ENCODE assay signal across 6 cellular contexts in the genomic region with DNA sequence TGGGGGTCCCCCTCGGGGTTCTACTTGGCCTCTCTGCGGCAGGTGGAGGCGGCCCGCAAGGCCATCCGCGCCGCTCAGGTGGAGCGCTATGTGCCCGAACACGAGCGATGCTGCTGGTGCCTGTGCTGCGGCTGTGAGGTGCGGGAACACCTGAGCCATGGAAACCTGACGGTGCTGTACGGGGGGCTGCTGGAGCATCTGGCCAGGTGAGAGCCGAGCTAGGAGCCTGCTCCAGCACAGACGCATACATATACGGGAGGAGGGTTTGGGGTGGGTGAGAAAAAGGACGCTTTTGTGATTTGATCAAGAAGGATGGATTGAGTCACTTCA. TPM values are rescaled to one million over a fixed set of nuclear protein-coding genes. Genes with fewer than 3 reads are reported as not detected.
A peak's percentile ranks its signal among the peaks of the same experiment; 100 is the strongest.
DNase-seq lines count a peak whose midpoint lies in the region; ATAC-seq and TF ChIP-seq lines count a peak whose summit lies in the region.

No MANE protein-coding gene starts in this region.

- H3K9me3 Mint-ChIP-seq in glutamatergic neuron (ENCODE audit: unreplicated experiment) = peaks cover 5% of the 10 kb centered on the region

- H3K27ac ChIP-seq in thymus (ENCODE audit: low read depth) = peak overlapping the region; percentile 73

- H3K27me3 Mint-ChIP-seq in glutamatergic neuron (ENCODE audit: unreplicated experiment) = peaks cover 4% of the 10 kb centered on the region

- no peaks in the 10 kb centered on the region for H3K9me3 ChIP-seq in thymus (ENCODE audit: control insufficient read depth)

- H3K4me1 Mint-ChIP-seq in glutamatergic neuron (ENCODE audit: low read depth, unreplicated experiment) = peaks cover 4% of the 10 kb centered on the region

- WGBS in thymus = 10% methylated on average over 19 of the region's 19 CpGs

- H3K4me3 Mint-ChIP-seq in glutamatergic neuron (ENCODE audit: unreplicated experiment) = peak overlapping the region; percentile 98

- no peaks in the 10 kb centered on the region for H3K27me3 ChIP-seq in thymus (ENCODE audit: control insufficient read depth, insufficient read depth)

- peak; percentile 66 for DNase-seq in NCI-H526 treated with DMSO at 0.1 percent for 48 hours (lab: John Stamatoyannopoulos, UW)
- DNase-seq in glutamatergic neuron = no peak

- peak overlapping the region; percentile 86 for H3K4me3 ChIP-seq in thymus (ENCODE audit: low read length)

- H3K27ac Mint-ChIP-seq in glutamatergic neuron (ENCODE audit: unreplicated experiment) = peak overlapping the region; percentile 95

- H3K4me1 ChIP-seq in thymus (ENCODE audit: control insufficient read depth, insufficient read depth, low read length) = peaks cover 12% of the 10 kb centered on the region

- peaks cover 19% of the 10 kb centered on the region for H3K36me3 ChIP-seq in thymus (ENCODE audit: control insufficient read depth, insufficient read depth)

- ATAC-seq in GM19023 (IDR thresholded peaks at IDR 0.05; ENCODE audit: unreplicated experiment) = peak; percentile 13
- ATAC-seq in GM18867 (IDR thresholded peaks at IDR 0.05; ENCODE audit: unreplicated experiment) = no peak
- ATAC-seq in HG03378 (IDR thresholded peaks at IDR 0.05; ENCODE audit: unreplicated experiment) = no peak

- TF ChIP-seq CTCF in glutamatergic neuron (IDR thresholded peaks at IDR 0.05; ENCODE audit: partially characterized antibody, unreplicated experiment) = no peak

- peaks cover 4% of the 10 kb centered on the region for H3K36me3 Mint-ChIP-seq in glutamatergic neuron (ENCODE audit: unreplicated experiment)

RNA-seq across cellular contexts. Expression of gene CENATAC, which starts 0.4 kb away (rescaled TPM):
- total RNA-seq in glutamatergic neuron (ENCODE audit: unreplicated experiment) = 72.3 TPM
- 79.1 TPM for polyA plus RNA-seq in thymus

RNA-seq across cellular contexts. Expression of gene RPS25, which starts 19.8 kb away (rescaled TPM):
- total RNA-seq in glutamatergic neuron (ENCODE audit: unreplicated experiment) = 673 TPM
- 4,489 TPM for polyA plus RNA-seq in thymus

RNA-seq across cellular contexts. Expression of gene TRAPPC4, which starts 20.2 kb away (rescaled TPM):
- 85.1 TPM for total RNA-seq in glutamatergic neuron (ENCODE audit: unreplicated experiment)
- 60.4 TPM for polyA plus RNA-seq in thymus

RNA-seq across cellular contexts. Expression of gene FOXR1, which starts 26.8 kb away (rescaled TPM):
- not detected for total RNA-seq in glutamatergic neuron (ENCODE audit: unreplicated experiment)
- polyA plus RNA-seq in thymus = not detected

RNA-seq across cellular contexts. Expression of gene SLC37A4, which starts 32.3 kb away (rescaled TPM):
- 21.2 TPM for total RNA-seq in glutamatergic neuron (ENCODE audit: unreplicated experiment)
- polyA plus RNA-seq in thymus = 9.5 TPM
